22 cellular contexts compared by ENCODE assay signal in genomic region chr17:32774286-32775084, GRCh38.
DNase-seq lines count a peak whose midpoint lies in the region; ATAC-seq and TF ChIP-seq lines count a peak whose summit lies in the region.
"Had no signal": no experiment of that assay in that cellular context is flagged by ENCODE, and none has a peak within 500 bp of the region (broad histone marks: within the 10 kb centered on the region; RNA-seq: fewer than 3 reads in every experiment).

No MANE protein-coding gene starts in this region.

- H3K36me3 Mint-ChIP-seq in endodermal cell (ENCODE audit: low read depth), result peaks cover 21% of the 10 kb centered on the region
- H3K36me3 Mint-ChIP-seq: CD14-positive monocyte had no signal

- no peak overlapping the region for H4K5ac ChIP-seq in mesendoderm (ENCODE audit: low read length)

- peak overlapping the region; percentile 92 for H3K18ac ChIP-seq in mesendoderm (ENCODE audit: low read length)

- no peak overlapping the region for H3K4me3 Mint-ChIP-seq in endodermal cell
- H3K4me3 Mint-ChIP-seq: CD14-positive monocyte had no signal

- H3K27ac Mint-ChIP-seq in endodermal cell, result peak overlapping the region; percentile 87
- H3K27ac Mint-ChIP-seq: CD14-positive monocyte had no signal

- ATAC-seq in HG02763 (IDR thresholded peaks at IDR 0.05; ENCODE audit: unreplicated experiment), result no peak
- ATAC-seq: Right ventricle myocardium inferior had no signal

- peak overlapping the region; percentile 78 for H2BK15ac ChIP-seq in mesendoderm (replicated peaks; ENCODE audit: low read depth)

- H3K9me2 ChIP-seq in MM.1S (replicated peaks; ENCODE audit: insufficient read depth, low read length), result no peaks in the 10 kb centered on the region

- no peak overlapping the region for H3K56ac ChIP-seq in mesendoderm (ENCODE audit: low read length)

- H3K9ac ChIP-seq in endodermal cell (ENCODE audit: extremely low read depth, low read length, poor library complexity, severe bottlenecking) (no peak overlapping the region), mesendoderm (ENCODE audit: low read length) (no peak overlapping the region), MM.1S (ENCODE audit: low read length) (no peak overlapping the region)

- no peaks in the 10 kb centered on the region for H3K79me1 ChIP-seq in mesendoderm (ENCODE audit: low read length)

- no peak overlapping the region for H2AK5ac ChIP-seq in mesendoderm (ENCODE audit: low read length)

- no peak overlapping the region for H3K27ac ChIP-seq in endodermal cell (ENCODE audit: low read depth, low read length)
- peak overlapping the region; percentile 85 for H3K27ac ChIP-seq in mesendoderm (ENCODE audit: low read depth, low read length)
- no peak overlapping the region for H3K27ac ChIP-seq in MM.1S (ENCODE audit: low read length)
- H3K27ac ChIP-seq: 22Rv1 had no signal

- no peaks in the 10 kb centered on the region for H3K27me3 Mint-ChIP-seq in endodermal cell (ENCODE audit: insufficient read depth)

- H3K23ac ChIP-seq in mesendoderm (ENCODE audit: low read length), result no peak overlapping the region

- peak overlapping the region; percentile 88 for H2BK120ac ChIP-seq in mesendoderm (ENCODE audit: low read depth, low read length)

- H2AFZ ChIP-seq in MM.1S (ENCODE audit: low read length), result no peak overlapping the region

- H4K8ac ChIP-seq in mesendoderm (ENCODE audit: low read depth, low read length), result no peak overlapping the region

- no peak for TF ChIP-seq CTCF in AG10803 (conservative IDR thresholded peaks at IDR 0.05; ENCODE audit: low read length)
- TF ChIP-seq CTCF in endodermal cell (conservative IDR thresholded peaks at IDR 0.05), result no peak
- no peak for TF ChIP-seq CTCF in MM.1S (IDR thresholded peaks at IDR 0.05; ENCODE audit: low read length)

- WGBS in endodermal cell (ENCODE audit: insufficient coverage in 1 of 2, insufficient read length in 1 of 2), 2 experiments, result 67 to 93% methylated on average over 1 to 2 of the region's 2 CpGs
- no CpG with 5 or more reads among the region's 2 CpGs for WGBS in mesendoderm (ENCODE audit: extremely low coverage, insufficient coverage, low lambda C conversion rate)

- H3K36me3 ChIP-seq in endodermal cell (ENCODE audit: control insufficient read depth, insufficient read depth, low read length) (peaks cover 9% of the 10 kb centered on the region), mesendoderm (ENCODE audit: control insufficient read depth, insufficient read depth, low read length) (no peaks in the 10 kb centered on the region), MM.1S (replicated peaks; ENCODE audit: insufficient read depth, low read length) (no peaks in the 10 kb centered on the region)

- peaks cover 9% of the 10 kb centered on the region for H3K9me3 Mint-ChIP-seq in endodermal cell
- H3K9me3 Mint-ChIP-seq: CD14-positive monocyte had no signal

- no peaks in the 10 kb centered on the region for H3K79me2 ChIP-seq in mesendoderm (ENCODE audit: control insufficient read depth, insufficient read depth, low read length)
- no peaks in the 10 kb centered on the region for H3K79me2 ChIP-seq in MM.1S (ENCODE audit: low read length)

- H2BK5ac ChIP-seq in mesendoderm (ENCODE audit: low read length), result peak overlapping the region; percentile 51

- H3K9me3 ChIP-seq in endodermal cell (ENCODE audit: control insufficient read depth, low read length) (peaks cover 8% of the 10 kb centered on the region), MM.1S (replicated peaks; ENCODE audit: insufficient read depth, low read length) (no peaks in the 10 kb centered on the region)

- H3F3A ChIP-seq in MM.1S (ENCODE audit: insufficient read depth, low read length), result no peaks in the 10 kb centered on the region

- peak overlapping the region; percentile 11 for H3K4me2 ChIP-seq in mesendoderm (ENCODE audit: low read length)
- H3K4me2 ChIP-seq in MM.1S (ENCODE audit: low read depth, low read length), result no peak overlapping the region

- H4K20me1 ChIP-seq in MM.1S (ENCODE audit: insufficient read depth, low read length), result no peaks in the 10 kb centered on the region

- peaks cover 35% of the 10 kb centered on the region for H3K4me1 Mint-ChIP-seq in endodermal cell
- H3K4me1 Mint-ChIP-seq: CD14-positive monocyte had no signal

- DNase-seq in AG10803 (ENCODE audit: low read depth) (peak; percentile 21), NCI-H82 (lab: John Stamatoyannopoulos, UW) (peak; percentile 73), endodermal cell (no peak), mesendoderm (peak; percentile 80), occipital lobe (lab: John Stamatoyannopoulos, UW) (no peak), NCI-H2029 treated with DMSO at 0.1 percent for 48 hours (lab: John Stamatoyannopoulos, UW) (no peak), MM.1S (no peak)
- DNase-seq: COR-L47; DMS 273 treated with DMSO at 0.1 percent for 48 hours; DND-41; GDM1; NCI-H1092; NCI-H1436 treated with DMSO at 0.1 percent for 48 hours; NCI-H2029; NCI-H2171; NCI-H446; NCI-H526 treated with DMSO at 0.1 percent for 48 hours; NK-92 treated with Interleukin-12 subunit alpha and Interleukin-12 subunit beta, amount 100 ng/mL, for 24 hours had no signal

- peaks cover 18% of the 10 kb centered on the region for H3K4me1 ChIP-seq in endodermal cell (ENCODE audit: control insufficient read depth, insufficient read depth, low read length)
- no peaks in the 10 kb centered on the region for H3K4me1 ChIP-seq in mesendoderm (ENCODE audit: control insufficient read depth, low read depth, low read length)
- H3K4me1 ChIP-seq in MM.1S (ENCODE audit: low read length), result no peaks in the 10 kb centered on the region

- H3K27me3 ChIP-seq in endodermal cell (ENCODE audit: control insufficient read depth, insufficient read depth, low read length, poor library complexity, severe bottlenecking), result no peaks in the 10 kb centered on the region
- no peaks in the 10 kb centered on the region for H3K27me3 ChIP-seq in mesendoderm (ENCODE audit: insufficient read depth, low read length, poor library complexity)
- H3K27me3 ChIP-seq in MM.1S (replicated peaks; ENCODE audit: insufficient read depth, low read length), result no peaks in the 10 kb centered on the region

- H3K4me3 ChIP-seq in AG10803 (ENCODE audit: low read length), result no peak overlapping the region
- H3K4me3 ChIP-seq in endodermal cell (ENCODE audit: low read length), result peak overlapping the region; percentile 52
- H3K4me3 ChIP-seq in mesendoderm (ENCODE audit: low read length), result no peak overlapping the region
- H3K4me3 ChIP-seq in MM.1S (ENCODE audit: low read length), result no peak overlapping the region

- H3K4ac ChIP-seq in mesendoderm (ENCODE audit: low read depth, low read length), result peak overlapping the region; percentile 59

Comparison
In these comparisons a context has a peak if more than half of its experiments do, and no peak if none do; other contexts are left out.
1. DNase-seq: peak in AG10803 (single experiment), NCI-H82 (single experiment) and mesendoderm (single experiment); none in endodermal cell (single experiment), occipital lobe (single experiment), NCI-H2029 treated with DMSO at 0.1 percent for 48 hours (single experiment) and MM.1S (single experiment).